In genomic region chr19:57949296-57949695, GRCh38 we compare ENCODE assay signal across 27 cellular contexts. TPM values are rescaled to one million over a fixed set of nuclear protein-coding genes. Genes with fewer than 3 reads are reported as not detected.
"Had no signal": no experiment of that assay in that cellular context is flagged by ENCODE, and none has a peak within 500 bp of the region (broad histone marks: within the 10 kb centered on the region; RNA-seq: fewer than 3 reads in every experiment).

No MANE protein-coding gene starts in this region.

- H3K4me1 ChIP-seq: uterus had no signal

- H3K9me3 ChIP-seq: suprapubic skin, testis, thyroid gland, upper lobe of right lung, vagina had no signal

- ATAC-seq: stimulated activated effector memory CD8-positive, alpha-beta T cell treated with anti-CD3 and anti-CD28 coated beads, Interleukin-12 subunit alpha, Interleukin-12 subunit beta, amount 100 ng/mL, for 72 hours; stimulated activated memory B cell treated with anti-CD40 and anti-IgM and Interleukin-4, amounts not matched to agents 10 μg/mL and 1 μg/mL and 100 μg/mL, for 72 hours; stimulated activated naive B cell treated with anti-CD40 and anti-IgM and Interleukin-4, amounts not matched to agents 10 μg/mL and 1 μg/mL and 100 μg/mL, for 72 hours; stimulated activated naive CD8-positive, alpha-beta T cell treated with anti-CD3 and anti-CD28 coated beads, Interleukin-15, amount 100 ng/mL, for 72 hours; stimulated activated naive CD8-positive, alpha-beta T cell treated with anti-CD3 and anti-CD28 coated beads, Interleukin-15, Interleukin-2, amounts not matched to agents 100 U/mL and 50 U/mL, for 24 hours; upper lobe of right lung had no signal

- H3K27me3 ChIP-seq: stomach, suprapubic skin, testis, thyroid gland, tibial artery, tibial nerve, transverse colon, upper lobe of left lung, upper lobe of right lung, uterus, vagina had no signal

- DNase-seq: stimulated activated CD4-positive, alpha-beta T cell treated with anti-CD3 and anti-CD28 coated beads, Interleukin-2, amount 100 ng/mL, for 48 hours; stimulated activated CD4-positive, alpha-beta T cell treated with anti-CD3 and anti-CD28 coated beads, Interleukin-4, amount 100 ng/mL, for 1 hour; stimulated activated CD4-positive, alpha-beta T cell treated with anti-CD3 and anti-CD28 coated beads, Interleukin-4, amount 100 ng/mL, for 24 hours; stimulated activated CD4-positive, alpha-beta T cell treated with anti-CD3 and anti-CD28 coated beads, Interleukin-4, amount 100 ng/mL, for 4 hours; stimulated activated CD8-positive, alpha-beta memory T cell treated with anti-CD3 and anti-CD28 coated beads, Interleukin-4, amount 100 ng/mL, for 48 hours; stimulated activated naive B cell treated with anti-CD40 and anti-IgM and Interleukin-4, amounts not matched to agents 10 μg/mL and 1 μg/mL and 100 μg/mL, for 72 hours; stimulated activated naive CD4-positive, alpha-beta T cell; stimulated activated naive CD4-positive, alpha-beta T cell treated with Interleukin-2 at 50 U/mL for 16 hours; stimulated activated naive CD8-positive, alpha-beta T cell treated with anti-CD3 and anti-CD28 coated beads, Interleukin-15, amount 100 ng/mL, for 72 hours; stimulated activated naive CD8-positive, alpha-beta T cell treated with anti-CD3 and anti-CD28 coated beads, Interleukin-15, Interleukin-2, amounts not matched to agents 100 U/mL and 50 U/mL, for 24 hours; stomach; substantia nigra; testis; thyroid gland; tibial artery; transverse colon; trophoblast cell; upper lobe of right lung; uterus had no signal

- H3K27ac ChIP-seq: stomach, suprapubic skin, testis, thoracic aorta, thyroid gland, tibial artery, tibial nerve, transverse colon, upper lobe of left lung, upper lobe of right lung, uterus, vagina had no signal

- FAIRE-seq: urothelium cell line had no signal

- H3K36me3 ChIP-seq: thyroid gland, transverse colon, upper lobe of left lung, upper lobe of right lung, uterus had no signal

- H3K4me3 ChIP-seq: stomach, suprapubic skin, thoracic aorta, thyroid gland, tibial artery, tibial nerve, transverse colon, upper lobe of left lung, upper lobe of right lung, uterus, vagina had no signal

RNA-seq across cellular contexts. Expression of gene C19orf18, which starts 25.0 kb away (rescaled TPM):
- total RNA-seq: stomach, thoracic aorta, thyroid gland, transverse colon had no signal
